ENCODE assay signal across 14 cellular contexts in genomic region chr2:166335284-166335683, GRCh38.
"Had no signal": no experiment of that assay in that cellular context is flagged by ENCODE, and none has a peak within 500 bp of the region (broad histone marks: within the 10 kb centered on the region; RNA-seq: fewer than 3 reads in every experiment).

No MANE protein-coding gene starts in this region.

- H3K27ac Mint-ChIP-seq: activated naive CD4-positive, alpha-beta T cell treated with anti-CD3 and anti-CD28 coated beads, Interleukin-2, amount 10 ng/mL, durations not matched to agents 7 days and 5 days; activated T-helper 17 cell treated with anti-CD3 and anti-CD28 coated beads, Interleukin-2, amount 50 U/mL, for 72 hours; nephron progenitor cell had no signal

- H3K4me3 Mint-ChIP-seq: activated naive CD4-positive, alpha-beta T cell treated with anti-CD3 and anti-CD28 coated beads, Interleukin-2, amount 10 ng/mL, durations not matched to agents 7 days and 5 days; activated T-helper 17 cell treated with anti-CD3 and anti-CD28 coated beads, Interleukin-2, amount 50 U/mL, for 72 hours; nephron progenitor cell had no signal

- H3K4me1 Mint-ChIP-seq: activated naive CD4-positive, alpha-beta T cell treated with anti-CD3 and anti-CD28 coated beads, Interleukin-2, amount 10 ng/mL, durations not matched to agents 7 days and 5 days; activated T-helper 17 cell treated with anti-CD3 and anti-CD28 coated beads, Interleukin-2, amount 50 U/mL, for 72 hours; nephron progenitor cell had no signal

- DNase-seq: activated CD4-positive, alpha-beta T cell treated with anti-CD3 and anti-CD28 coated beads, Interleukin-2, amount 50 U/mL, for 1 hour; activated naive CD4-positive, alpha-beta T cell treated with anti-CD3 and anti-CD28 coated beads, Interleukin-2, amount 10 ng/mL, durations not matched to agents 7 days and 5 days; activated T-cell treated with anti-CD3 and anti-CD28 coated beads for 4 hours; adrenal gland; caudate nucleus; cortex of kidney; effector memory CD4-positive, alpha-beta T cell; left ventricle myocardium inferior; mesendoderm; nephron progenitor cell; stimulated activated CD4-positive, alpha-beta T cell treated with anti-CD3 and anti-CD28 coated beads, Interleukin-4, amount 100 ng/mL, for 4 hours; stomach had no signal

- H3K27me3 Mint-ChIP-seq: activated naive CD4-positive, alpha-beta T cell treated with anti-CD3 and anti-CD28 coated beads, Interleukin-2, amount 10 ng/mL, durations not matched to agents 7 days and 5 days; activated T-helper 17 cell treated with anti-CD3 and anti-CD28 coated beads, Interleukin-2, amount 50 U/mL, for 72 hours had no signal

- H3K4me3 ChIP-seq: adrenal gland, left ventricle myocardium inferior, stomach, thoracic aorta had no signal

- H3K9me3 Mint-ChIP-seq: activated naive CD4-positive, alpha-beta T cell treated with anti-CD3 and anti-CD28 coated beads, Interleukin-2, amount 10 ng/mL, durations not matched to agents 7 days and 5 days; activated T-helper 17 cell treated with anti-CD3 and anti-CD28 coated beads, Interleukin-2, amount 50 U/mL, for 72 hours; nephron progenitor cell had no signal

- H3K36me3 Mint-ChIP-seq: activated naive CD4-positive, alpha-beta T cell treated with anti-CD3 and anti-CD28 coated beads, Interleukin-2, amount 10 ng/mL, durations not matched to agents 7 days and 5 days had no signal
